In genomic region chr10:7526017-7526400, GRCh38 we compare ENCODE assay signal across 12 cellular contexts.
"Had no signal": no experiment of that assay in that cellular context is flagged by ENCODE, and none has a peak within 500 bp of the region (broad histone marks: within the 10 kb centered on the region; RNA-seq: fewer than 3 reads in every experiment).

No MANE protein-coding gene starts in this region.

- H3K36me3 ChIP-seq: breast epithelium, lower lobe of right lung, prostate gland, spleen had no signal

- DNase-seq: activated gamma-delta T cell; activated naive CD8-positive, alpha-beta T cell treated with anti-CD3 and anti-CD28 coated beads, Interleukin-2, amount 10 ng/mL, durations not matched to agents 7 days and 5 days; aorta; lower lobe of right lung; spleen had no signal

- H3K4me3 Mint-ChIP-seq: activated CD4-positive, alpha-beta memory T cell treated with anti-CD3 and anti-CD28 coated beads for 36 hours; activated naive CD8-positive, alpha-beta T cell treated with anti-CD3 and anti-CD28 coated beads, Interleukin-2, amount 10 ng/mL, durations not matched to agents 7 days and 5 days; immature natural killer cell; naive thymus-derived CD8-positive, alpha-beta T cell; stimulated activated naive B cell treated with anti-CD40 and anti-IgM and Interleukin-4, amounts not matched to agents 10 μg/mL and 1 μg/mL and 100 μg/mL, for 72 hours; type B pancreatic cell had no signal

- H3K4me3 ChIP-seq: breast epithelium, lower lobe of right lung, prostate gland, spleen had no signal

- H3K4me1 ChIP-seq: breast epithelium, lower lobe of right lung, prostate gland had no signal

- H3K9me3 ChIP-seq: breast epithelium, lower lobe of right lung, prostate gland, spleen had no signal

- H3K9me3 Mint-ChIP-seq: activated CD4-positive, alpha-beta memory T cell treated with anti-CD3 and anti-CD28 coated beads for 36 hours; activated naive CD8-positive, alpha-beta T cell treated with anti-CD3 and anti-CD28 coated beads, Interleukin-2, amount 10 ng/mL, durations not matched to agents 7 days and 5 days; immature natural killer cell; naive thymus-derived CD8-positive, alpha-beta T cell; type B pancreatic cell had no signal

- H3K27ac Mint-ChIP-seq: immature natural killer cell; stimulated activated naive B cell treated with anti-CD40 and anti-IgM and Interleukin-4, amounts not matched to agents 10 μg/mL and 1 μg/mL and 100 μg/mL, for 72 hours; type B pancreatic cell had no signal

- H3K36me3 Mint-ChIP-seq: activated CD4-positive, alpha-beta memory T cell treated with anti-CD3 and anti-CD28 coated beads for 36 hours; immature natural killer cell; naive thymus-derived CD8-positive, alpha-beta T cell; stimulated activated naive B cell treated with anti-CD40 and anti-IgM and Interleukin-4, amounts not matched to agents 10 μg/mL and 1 μg/mL and 100 μg/mL, for 72 hours; type B pancreatic cell had no signal

- H3K27ac ChIP-seq: breast epithelium, lower lobe of right lung, prostate gland, spleen had no signal
